In the genomic region with DNA sequence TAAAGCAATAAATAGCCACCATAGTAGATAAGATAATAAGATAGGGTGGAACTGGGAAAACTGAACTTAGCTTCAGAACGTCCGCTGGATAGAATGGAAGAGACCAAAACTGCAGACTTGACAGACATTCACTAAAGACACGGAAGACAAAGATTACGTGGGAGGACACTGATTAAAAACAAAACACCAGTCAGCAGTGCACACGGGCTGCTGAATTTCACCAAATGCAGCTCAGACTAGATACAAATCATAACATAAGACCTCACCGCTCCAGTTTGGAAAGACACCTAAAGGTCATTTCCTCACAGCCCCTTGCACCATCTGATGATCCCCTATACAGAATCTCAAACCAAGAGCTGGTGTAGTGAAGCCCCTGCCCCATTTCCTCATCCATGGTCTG, we compare ENCODE assay signal across 9 cellular contexts. TPM values are rescaled to one million over a fixed set of nuclear protein-coding genes. Genes with fewer than 3 reads are reported as not detected.
"Had no signal": no experiment of that assay in that cellular context is flagged by ENCODE, and none has a peak within 500 bp of the region (broad histone marks: within the 10 kb centered on the region; RNA-seq: fewer than 3 reads in every experiment).

No MANE protein-coding gene starts in this region.

- H3K27ac ChIP-seq: HL-60 had no signal

- ATAC-seq: GM23338, HepG2 had no signal

- H3K4me3 ChIP-seq: GM23338 had no signal

- H3K9me3 Mint-ChIP-seq: GM23338, H9, IgD-negative memory B cell had no signal

- H3K4me2 ChIP-seq: GM23338 had no signal

- DNase-seq: H9, HCEC 1CT had no signal

- H3K27ac Mint-ChIP-seq: GM23338, H9, IgD-negative memory B cell had no signal

- H3K4me3 Mint-ChIP-seq: GM23338, H9, IgD-negative memory B cell had no signal

- H2AFZ ChIP-seq: GM23338 had no signal

- H3K36me3 Mint-ChIP-seq: IgD-negative memory B cell had no signal

- H3K4me1 Mint-ChIP-seq: H9 had no signal

- FAIRE-seq: H1, H54, HepG2 had no signal

RNA-seq across cellular contexts. Expression of a gene that starts 2.9 kb away (rescaled TPM):
- total RNA-seq: GM23338, H1, H9, HepG2, HT1080 had no signal
- polyA plus RNA-seq: GM23338, H1, HepG2, IgD-negative memory B cell had no signal
